10 cellular contexts compared by ENCODE assay signal in genomic region chr5:142506046-142506445, GRCh38.
DNase-seq lines count a peak whose midpoint lies in the region; ATAC-seq lines count a peak whose summit lies in the region.
"Had no signal": no experiment of that assay in that cellular context is flagged by ENCODE, and none has a peak within 500 bp of the region (broad histone marks: within the 10 kb centered on the region; RNA-seq: fewer than 3 reads in every experiment).

No MANE protein-coding gene starts in this region.

- peak; percentile 37 for ATAC-seq in GM18511 (IDR thresholded peaks at IDR 0.05; ENCODE audit: unreplicated experiment)

- DNase-seq in AG08395 (ENCODE audit: low spot score) (peak; percentile 32), SW480 (ENCODE audit: low spot score) (peak; percentile 25), glomerular visceral epithelial cell (ENCODE audit: extremely low spot score) (peak; percentile 81), posterior vena cava (ENCODE audit: low spot score) (no peak), cerebellum (ENCODE audit: low spot score) (no peak)
- no peak for DNase-seq in effector CD8-positive, alpha-beta T cell (lab: John Stamatoyannopoulos, UW)
- DNase-seq: MG63, NCI-H1694 treated with DMSO at 0.1 percent for 48 hours, retina had no signal

- intact Hi-C loops in posterior vena cava (cut with DNase I): no loop called here

Comparison
In these comparisons a context has a peak if more than half of its experiments do, and no peak if none do; other contexts are left out.
1. DNase-seq: peak in AG08395 (single experiment), SW480 (single experiment) and glomerular visceral epithelial cell (single experiment); none in posterior vena cava (single experiment), cerebellum (single experiment) and effector CD8-positive, alpha-beta T cell (single experiment).